ENCODE assay signal across 12 cellular contexts in genomic region chr15:91855241-91855640, GRCh38. TPM values are rescaled to one million over a fixed set of nuclear protein-coding genes. Genes with fewer than 3 reads are reported as not detected.
DNase-seq lines count a peak whose midpoint lies in the region; ATAC-seq and TF ChIP-seq lines count a peak whose summit lies in the region.
"Had no signal": no experiment of that assay in that cellular context is flagged by ENCODE, and none has a peak within 500 bp of the region (broad histone marks: within the 10 kb centered on the region; RNA-seq: fewer than 3 reads in every experiment).

No MANE protein-coding gene starts in this region.

- peak overlapping the region; percentile 96 for H3K4me2 ChIP-seq in neural progenitor cell

- H3K36me3 ChIP-seq in duodenal mucosa (ENCODE audit: control insufficient read depth in 1 of 2, insufficient read depth in 2 of 2, low read length in 2 of 2) = no peaks in the 10 kb centered on the region
- H3K36me3 ChIP-seq in neural progenitor cell = no peaks in the 10 kb centered on the region
- H3K36me3 ChIP-seq: SJSA1 had no signal

- peak in 2 of 3 experiments; percentile 40 to 62 for DNase-seq in NCI-H1417 (lab: John Stamatoyannopoulos, UW)
- DNase-seq in NCI-H1417 treated with DMSO at 0.1 percent for 48 hours (lab: John Stamatoyannopoulos, UW) = no peak
- DNase-seq in NCI-H526 treated with DMSO at 0.1 percent for 48 hours (lab: John Stamatoyannopoulos, UW) = peak; percentile 50
- no peak for DNase-seq in neural progenitor cell (ENCODE audit: low spot score)
- no peak for DNase-seq in NCI-H2081 (lab: John Stamatoyannopoulos, UW)
- DNase-seq in OCI-M2 (lab: John Stamatoyannopoulos, UW; ENCODE audit: unreplicated experiment) = no peak
- DNase-seq: stimulated activated CD4-positive, alpha-beta T cell treated with anti-CD3 and anti-CD28 coated beads, Interleukin-12 subunit alpha, Interleukin-12 subunit beta, amount 100 ng/mL, for 4 hours; testis had no signal

- peaks cover 22% of the 10 kb centered on the region for H4K20me1 ChIP-seq in neural progenitor cell (ENCODE audit: low read depth)

- no peak for TF ChIP-seq CTCF in neural progenitor cell (IDR thresholded peaks at IDR 0.05)

- ATAC-seq in HG02870 (IDR thresholded peaks at IDR 0.05; ENCODE audit: unreplicated experiment) = no peak

- H3K9me3 ChIP-seq in duodenal mucosa (ENCODE audit: control insufficient read depth in 1 of 2, low read length in 2 of 2) (no peaks in the 10 kb centered on the region), neural progenitor cell (ENCODE audit: low read depth) (no peaks in the 10 kb centered on the region)
- H3K9me3 ChIP-seq: SJSA1, testis had no signal

- H3K4me3 ChIP-seq in duodenal mucosa (ENCODE audit: low read depth in 1 of 2, low read length in 2 of 2) = peak overlapping the region; percentile 59 to 65
- peak overlapping the region; percentile 82 for H3K4me3 ChIP-seq in neural progenitor cell
- H3K4me3 ChIP-seq: SJSA1 had no signal

- H3K4me1 Mint-ChIP-seq in neural progenitor cell = peaks cover 28% of the 10 kb centered on the region

- H3K9ac ChIP-seq in duodenal mucosa (ENCODE audit: low read depth in 1 of 2, low read length in 2 of 2) (no peak overlapping the region), neural progenitor cell (no peak overlapping the region)

- peaks cover 9% of the 10 kb centered on the region for H3K27me3 Mint-ChIP-seq in neural progenitor cell (ENCODE audit: insufficient read depth, low read depth)

- peaks cover 7 to 14% of the 10 kb centered on the region in 2 donors for H3K27me3 ChIP-seq in duodenal mucosa (ENCODE audit: control insufficient read depth in 1 of 2, insufficient read depth in 2 of 2, low read length in 2 of 2)
- H3K27me3 ChIP-seq in neural progenitor cell = peaks cover 26% of the 10 kb centered on the region
- H3K27me3 ChIP-seq: testis had no signal

- H3K4me1 ChIP-seq in duodenal mucosa (ENCODE audit: control insufficient read depth in 1 of 2, insufficient read depth in 2 of 2, low read length in 2 of 2) = peaks cover 26 to 43% of the 10 kb centered on the region in 2 donors
- H3K4me1 ChIP-seq in neural progenitor cell = peaks cover 16% of the 10 kb centered on the region

- peak overlapping the region; percentile 90 for H3K4me3 Mint-ChIP-seq in neural progenitor cell
- H3K4me3 Mint-ChIP-seq: memory B cell had no signal

- no peak overlapping the region for H3K27ac Mint-ChIP-seq in neural progenitor cell
- H3K27ac Mint-ChIP-seq: memory B cell had no signal

- H3K79me2 ChIP-seq in neural progenitor cell (ENCODE audit: low read depth) = peaks cover 6% of the 10 kb centered on the region

- H3K27ac ChIP-seq in duodenal mucosa (ENCODE audit: low read depth, low read length) = no peak overlapping the region
- H3K27ac ChIP-seq in neural progenitor cell = no peak overlapping the region
- H3K27ac ChIP-seq: SJSA1 had no signal

- no peaks in the 10 kb centered on the region for H3K9me3 Mint-ChIP-seq in neural progenitor cell

- H3F3A ChIP-seq in neural progenitor cell (ENCODE audit: low read depth) = peaks cover 20% of the 10 kb centered on the region

- no peaks in the 10 kb centered on the region for H3K36me3 Mint-ChIP-seq in neural progenitor cell
- H3K36me3 Mint-ChIP-seq: memory B cell had no signal

- H2AFZ ChIP-seq in neural progenitor cell (replicated peaks) = no peak overlapping the region

RNA-seq across cellular contexts. Expression of gene SLCO3A1, which starts 1.7 kb away (rescaled TPM):
- 4.8 and 6.6 TPM in 2 replicates for total RNA-seq in neural progenitor cell (ENCODE audit: low replicate concordance)
- total RNA-seq: SJSA1 had no signal

Comparison
In these comparisons a context has a peak if more than half of its experiments do, and no peak if none do; other contexts are left out.
1. DNase-seq: peak in NCI-H1417 (2 of 3) and NCI-H526 treated with DMSO at 0.1 percent for 48 hours (single experiment); none in NCI-H1417 treated with DMSO at 0.1 percent for 48 hours (single experiment), neural progenitor cell (single experiment), NCI-H2081 (0 of 2) and OCI-M2 (single experiment).